Comparison of ENCODE assay signal across 19 cellular contexts in genomic region chr7:99344061-99344647, GRCh38. TPM values are rescaled to one million over a fixed set of nuclear protein-coding genes. Genes with fewer than 3 reads are reported as not detected.
DNase-seq lines count a peak whose midpoint lies in the region; ATAC-seq, FAIRE-seq and TF ChIP-seq lines count a peak whose summit lies in the region.
"Had no signal": no experiment of that assay in that cellular context is flagged by ENCODE, and none has a peak within 500 bp of the region (broad histone marks: within the 10 kb centered on the region; RNA-seq: fewer than 3 reads in every experiment).

No MANE protein-coding gene starts in this region.

- POLR2A ChIA-PET in Panc1 (lab: Charles Lee) = no interaction called here
- POLR2A ChIA-PET in GM12878 (lab: Charles Lee) = no interaction called here

- H3K27me3 ChIP-seq in Panc1 (ENCODE audit: control insufficient read depth, insufficient read depth, low read length) = no peaks in the 10 kb centered on the region
- no peaks in the 10 kb centered on the region for H3K27me3 ChIP-seq in GM12878 (replicated peaks in 1 of 2; ENCODE audit: control insufficient read depth in 2 of 2, insufficient read depth in 2 of 2, low read length in 1 of 2)
- no peaks in the 10 kb centered on the region for H3K27me3 ChIP-seq in smooth muscle cell (ENCODE audit: low read depth)
- H3K27me3 ChIP-seq: BE2C had no signal

- H4K20me1 ChIP-seq in GM12878 (ENCODE audit: control insufficient read depth, insufficient read depth) (no peaks in the 10 kb centered on the region), smooth muscle cell (ENCODE audit: low read depth) (peaks cover 9% of the 10 kb centered on the region)

- 89% methylated on average over 13 of the region's 13 CpGs for WGBS in GM12878 (ENCODE audit: insufficient coverage, insufficient replicate concordance, low lambda C conversion rate, missing lambda C conversion rate)
- 94% methylated on average over 13 of the region's 13 CpGs for WGBS in smooth muscle cell (ENCODE audit: low lambda C conversion rate)

- ATAC-seq in activated T-cell treated with anti-CD3 and anti-CD28 coated beads, Interleukin-2, amount 50 U/mL, for 72 hours (replicated peaks in 1 of 2) = peak; percentile 44 to 64
- no peak for ATAC-seq in activated T-cell treated with anti-CD3 and anti-CD28 coated beads, Interleukin-2, amount 50 U/mL, for 4 hours
- ATAC-seq in Panc1 (peak; percentile 47; the same call in 1 of the 2 replicates), GM12878 (no peak)
- no peak for ATAC-seq in stimulated activated effector memory CD8-positive, alpha-beta T cell treated with anti-CD3 and anti-CD28 coated beads, Interleukin-12 subunit alpha, Interleukin-12 subunit beta, amount 100 ng/mL, for 72 hours

- H3K36me3 ChIP-seq in Panc1 (ENCODE audit: control insufficient read depth, insufficient read depth, low read length) (peaks cover 23% of the 10 kb centered on the region), GM12878 (ENCODE audit: control insufficient read depth in 2 of 2, insufficient read depth in 2 of 2, low read length in 1 of 2) (peaks cover 10 to 39% of the 10 kb centered on the region in 2 experiments), smooth muscle cell (ENCODE audit: low read depth) (peaks cover 24% of the 10 kb centered on the region)

- no peak overlapping the region for H3K9ac ChIP-seq in GM12878 (ENCODE audit: control insufficient read depth, insufficient read depth, low read length)
- no peak overlapping the region for H3K9ac ChIP-seq in smooth muscle cell (ENCODE audit: low read depth)

- H2AFZ ChIP-seq in GM12878 (ENCODE audit: control insufficient read depth, low read depth, low read length) = no peak overlapping the region
- no peak overlapping the region for H2AFZ ChIP-seq in smooth muscle cell (ENCODE audit: low read depth)

- H3K27ac ChIP-seq in Panc1 (ENCODE audit: low read length) = no peak overlapping the region
- no peak overlapping the region for H3K27ac ChIP-seq in GM12878 (ENCODE audit: control insufficient read depth, insufficient read depth)
- no peak overlapping the region for H3K27ac ChIP-seq in smooth muscle cell (ENCODE audit: low read depth)

- TF ChIP-seq POLR2A in GM12878 (IDR thresholded peaks at IDR 0.05; ENCODE audit: low read depth, low read length) = peak; percentile 37

- DNase-seq in activated T-cell treated with anti-CD3 and anti-CD28 coated beads, Interleukin-2, amount 50 U/mL, for 72 hours = no peak
- DNase-seq in activated T-cell treated with anti-CD3 and anti-CD28 coated beads, Interleukin-2, amount 50 U/mL, for 4 hours = no peak
- DNase-seq in Panc1 (ENCODE audit: low read depth, low spot score) = no peak
- DNase-seq in GM12878 (ENCODE audit: low read depth, low spot score) = no peak
- no peak for DNase-seq in stimulated activated effector memory CD8-positive, alpha-beta T cell treated with anti-CD3 and anti-CD28 coated beads, Interleukin-12 subunit alpha, Interleukin-12 subunit beta, amount 100 ng/mL, for 72 hours (ENCODE audit: low spot score in 2 of 2)
- no peak for DNase-seq in smooth muscle cell (lab: John Stamatoyannopoulos, UW; ENCODE audit: unreplicated experiment)
- no peak for DNase-seq in glomerular visceral epithelial cell (ENCODE audit: extremely low spot score)
- no peak for DNase-seq in islet precursor cell
- DNase-seq: BE2C, EL, GF-D8, Kasumi-1, NCI-H1694, NCI-H2081, NCI-H2171 treated with DMSO at 0.1 percent for 48 hours, NCI-H526 had no signal

- no peaks in the 10 kb centered on the region for H3K9me3 Mint-ChIP-seq in activated T-cell treated with anti-CD3 and anti-CD28 coated beads, Interleukin-2, amount 50 U/mL, for 72 hours
- no peaks in the 10 kb centered on the region for H3K9me3 Mint-ChIP-seq in activated T-cell treated with anti-CD3 and anti-CD28 coated beads, Interleukin-2, amount 50 U/mL, for 4 hours
- no peaks in the 10 kb centered on the region for H3K9me3 Mint-ChIP-seq in stimulated activated effector memory CD8-positive, alpha-beta T cell treated with anti-CD3 and anti-CD28 coated beads, Interleukin-12 subunit alpha, Interleukin-12 subunit beta, amount 100 ng/mL, for 72 hours
- H3K9me3 Mint-ChIP-seq: IgD-negative memory B cell had no signal

- no peak for TF ChIP-seq EP300 in GM12878 (IDR thresholded peaks at IDR 0.05; ENCODE audit: borderline replicate concordance in 1 of 2, control insufficient read depth in 1 of 2, low read depth in 2 of 2, low read length in 2 of 2)

- TF ChIP-seq RAD21 in GM12878 (IDR thresholded peaks at IDR 0.05; ENCODE audit: insufficient read depth, low read depth, low read length) = no peak

- CTCF ChIA-PET in Panc1 (lab: Charles Lee) (no interaction called here), GM12878 (lab: Yijun Ruan, JAX) (interaction anchor here (0.5 to 1.2 kb wide), 2 partner anchors 18 to 34 kb away, joined by 3 to 4 read pairs; no protein-coding TSS in a partner anchor)

- SMC1A ChIA-PET in GM12878 (lab: Charles Lee; ENCODE audit: uncharacterized antibody, unreplicated experiment) = no interaction called here

- peaks cover 8 to 25% of the 10 kb centered on the region in 2 donors for H3K36me3 Mint-ChIP-seq in activated T-cell treated with anti-CD3 and anti-CD28 coated beads, Interleukin-2, amount 50 U/mL, for 72 hours (ENCODE audit: insufficient read depth in 2 of 2)
- peaks cover 25% of the 10 kb centered on the region for H3K36me3 Mint-ChIP-seq in activated T-cell treated with anti-CD3 and anti-CD28 coated beads, Interleukin-2, amount 50 U/mL, for 4 hours (ENCODE audit: insufficient read depth)
- H3K36me3 Mint-ChIP-seq in stimulated activated effector memory CD8-positive, alpha-beta T cell treated with anti-CD3 and anti-CD28 coated beads, Interleukin-12 subunit alpha, Interleukin-12 subunit beta, amount 100 ng/mL, for 72 hours = peaks cover 100% of the 10 kb centered on the region

- H3K4me1 ChIP-seq in Panc1 (ENCODE audit: control insufficient read depth, insufficient read depth, low read length) (no peaks in the 10 kb centered on the region), GM12878 (ENCODE audit: control insufficient read depth, insufficient read depth, low read length) (no peaks in the 10 kb centered on the region), smooth muscle cell (ENCODE audit: low read depth) (no peaks in the 10 kb centered on the region)
- H3K4me1 ChIP-seq: BE2C had no signal

- H3K4me3 ChIP-seq in Panc1 (ENCODE audit: low read depth in 2 of 2, low read length in 2 of 2) (no peak overlapping the region), GM12878 (no peak overlapping the region), smooth muscle cell (no peak overlapping the region)

- no peaks in the 10 kb centered on the region for H3K79me2 ChIP-seq in GM12878 (ENCODE audit: control insufficient read depth, insufficient read depth, low read length)
- H3K79me2 ChIP-seq in smooth muscle cell (ENCODE audit: low read depth) = peaks cover 10% of the 10 kb centered on the region

- FAIRE-seq in GM12878 (lab: Jason Lieb, UNC) = no peak
- FAIRE-seq: H1, RCC 7860 had no signal

- in situ Hi-C loops in Panc1 (cut with HindIII; ENCODE audit: low pct_unique_long_range_greater_than_20kb, low sequenced_read_pairs) (no loop called here), GM12878 (cut with MboI) (no loop called here)

- H3K4me1 Mint-ChIP-seq in activated T-cell treated with anti-CD3 and anti-CD28 coated beads, Interleukin-2, amount 50 U/mL, for 72 hours (ENCODE audit: low read depth) = peaks cover 18% of the 10 kb centered on the region
- H3K4me1 Mint-ChIP-seq in activated T-cell treated with anti-CD3 and anti-CD28 coated beads, Interleukin-2, amount 50 U/mL, for 4 hours (ENCODE audit: low read depth) = no peaks in the 10 kb centered on the region
- peaks cover 5% of the 10 kb centered on the region for H3K4me1 Mint-ChIP-seq in stimulated activated effector memory CD8-positive, alpha-beta T cell treated with anti-CD3 and anti-CD28 coated beads, Interleukin-12 subunit alpha, Interleukin-12 subunit beta, amount 100 ng/mL, for 72 hours

- H3K27me3 Mint-ChIP-seq in activated T-cell treated with anti-CD3 and anti-CD28 coated beads, Interleukin-2, amount 50 U/mL, for 72 hours (ENCODE audit: low read depth) = no peaks in the 10 kb centered on the region
- H3K27me3 Mint-ChIP-seq in activated T-cell treated with anti-CD3 and anti-CD28 coated beads, Interleukin-2, amount 50 U/mL, for 4 hours (ENCODE audit: low read depth) = no peaks in the 10 kb centered on the region
- H3K27me3 Mint-ChIP-seq: IgD-negative memory B cell had no signal

- H3F3A ChIP-seq in smooth muscle cell (ENCODE audit: low read depth) = no peaks in the 10 kb centered on the region

- BruUV-seq in Panc1 (replicated peaks; lab: Mats Ljungman, UMichigan) (no TSS peak), GM12878 (replicated peaks; lab: Mats Ljungman, UMichigan) (no TSS peak)

- TF ChIP-seq CTCF in Panc1 (IDR thresholded peaks at IDR 0.05) (no peak), GM12878 (IDR thresholded peaks at IDR 0.05 in 2 of 3, conservative IDR thresholded peaks at IDR 0.05 in 1 of 3; ENCODE audit: control insufficient read depth in 2 of 3, extremely low read depth in 1 of 3, insufficient read depth in 1 of 3, low read depth in 3 of 3, low read length in 3 of 3) (no peak), smooth muscle cell (IDR thresholded peaks at IDR 0.05; ENCODE audit: borderline replicate concordance, insufficient read depth, poor library complexity, severe bottlenecking) (no peak)

- H3K4me2 ChIP-seq in GM12878 (ENCODE audit: control insufficient read depth, insufficient read depth) (no peak overlapping the region), smooth muscle cell (no peak overlapping the region)

- intact Hi-C loops in Panc1 (cut with micrococcal nuclease; ENCODE audit: unreplicated experiment) = no loop called here
- intact Hi-C loops in GM12878 (cut with micrococcal nuclease; ENCODE audit: unreplicated experiment) = no loop called here

- peak overlapping the region in 1 of 2 donors; percentile 18 for H3K4me3 Mint-ChIP-seq in activated T-cell treated with anti-CD3 and anti-CD28 coated beads, Interleukin-2, amount 50 U/mL, for 72 hours
- no peak overlapping the region for H3K4me3 Mint-ChIP-seq in activated T-cell treated with anti-CD3 and anti-CD28 coated beads, Interleukin-2, amount 50 U/mL, for 4 hours
- H3K4me3 Mint-ChIP-seq in stimulated activated effector memory CD8-positive, alpha-beta T cell treated with anti-CD3 and anti-CD28 coated beads, Interleukin-12 subunit alpha, Interleukin-12 subunit beta, amount 100 ng/mL, for 72 hours = no peak overlapping the region
- H3K4me3 Mint-ChIP-seq: IgD-negative memory B cell had no signal

- RAD21 ChIA-PET in GM12878 (lab: Charles Lee; ENCODE audit: unreplicated experiment) = no interaction called here

- H3K27ac Mint-ChIP-seq in activated T-cell treated with anti-CD3 and anti-CD28 coated beads, Interleukin-2, amount 50 U/mL, for 72 hours = peak overlapping the region; percentile 75
- peak overlapping the region; percentile 32 for H3K27ac Mint-ChIP-seq in stimulated activated effector memory CD8-positive, alpha-beta T cell treated with anti-CD3 and anti-CD28 coated beads, Interleukin-12 subunit alpha, Interleukin-12 subunit beta, amount 100 ng/mL, for 72 hours
- H3K27ac Mint-ChIP-seq: IgD-negative memory B cell had no signal

- H3K9me3 ChIP-seq in Panc1 (ENCODE audit: control insufficient read depth, insufficient read depth, low read depth, low read length) = no peaks in the 10 kb centered on the region
- H3K9me3 ChIP-seq in GM12878 (replicated peaks; ENCODE audit: control insufficient read depth, insufficient read depth, low read length) = no peaks in the 10 kb centered on the region
- H3K9me3 ChIP-seq in smooth muscle cell (replicated peaks; ENCODE audit: low read depth) = no peaks in the 10 kb centered on the region
- H3K9me3 ChIP-seq: BE2C had no signal

RNA-seq across cellular contexts. Expression of gene ARPC1A, which starts 18.5 kb away (rescaled TPM):
- 10 to 100 TPM; 62.3 to 69.8 TPM for total RNA-seq in activated T-cell treated with anti-CD3 and anti-CD28 coated beads, Interleukin-2, amount 50 U/mL, for 72 hours
- 10 to 100 TPM; 81.5 to 85.5 (median 81.9) TPM for total RNA-seq in activated T-cell treated with anti-CD3 and anti-CD28 coated beads, Interleukin-2, amount 50 U/mL, for 4 hours
- total RNA-seq in Panc1 (2021; ENCODE audit: unreplicated experiment) (253 TPM), GM12878 (2014; rRNA removed) (60.3 and 72.2 TPM in 2 replicates), GM12878 (2014; rRNA removed; fragmentation: Illumina TruSeq; extraction: Trizol) (55.8 and 56.6 TPM in 2 replicates), GM12878 (2021) (71.6 and 81.4 TPM in 2 replicates), smooth muscle cell (80.8 and 85.0 TPM in 2 replicates)
- 200 TPM for polyA plus RNA-seq in Panc1 (2012; ENCODE audit: insufficient read length)
- 20.4 and 22.1 TPM in 2 replicates for total RNA-seq in GM12878 (2013; cell fraction: nucleolus; rRNA removed)
- 43.8 TPM for polyA plus RNA-seq in GM12878 (2011; ENCODE audit: low read depth)
- polyA plus RNA-seq in GM12878 (2011; rRNA removed) (26.4 and 42.3 TPM in 2 replicates), GM12878 (2014; fragmentation: Illumina TruSeq; extraction: Trizol) (53.6 and 72.1 TPM in 2 replicates), GM12878 (2014; fragmentation: Nextera tagmentation; extraction: Ambion mirVana) (100 to 1,000 TPM; 102 to 103 TPM), GM12878 (2014; rRNA removed) (52.1 and 58.1 TPM in 2 replicates), GM12878 (2016; fragmentation: Nextera tagmentation; extraction: Ambion mirVana) (100 to 1,000 TPM; 136 to 152 TPM), smooth muscle cell (109 and 113 TPM in 2 replicates)
- 66.1 and 67.0 TPM in 2 replicates for polyA plus RNA-seq in GM12878 (2011; cell fraction: cytosol; rRNA removed)
- 46.8 and 50.3 TPM in 2 replicates for polyA plus RNA-seq in GM12878 (2011; cell fraction: nucleus; rRNA removed)
- 46.8 and 51.9 TPM in 2 replicates for polyA plus RNA-seq in GM12878 (2012)
- 48.4 and 52.9 TPM in 2 replicates for polyA minus RNA-seq in GM12878 (2011; rRNA and poly(A)+ RNA removed)
- polyA minus RNA-seq in GM12878 (2011; cell fraction: cytosol; rRNA and poly(A)+ RNA removed) = 15.5 and 18.6 TPM in 2 replicates
- polyA minus RNA-seq in GM12878 (2011; cell fraction: nucleus; rRNA and poly(A)+ RNA removed) = 17.2 and 29.0 TPM in 2 replicates

RNA-seq across cellular contexts. Expression of gene ARPC1B, which starts 30.4 kb away (rescaled TPM):
- total RNA-seq in activated T-cell treated with anti-CD3 and anti-CD28 coated beads, Interleukin-2, amount 50 U/mL, for 72 hours = 100 to 1,000 TPM; 202 to 208 TPM
- 100 to 1,000 TPM; 240 to 282 (median 274) TPM for total RNA-seq in activated T-cell treated with anti-CD3 and anti-CD28 coated beads, Interleukin-2, amount 50 U/mL, for 4 hours
- total RNA-seq in Panc1 (2021; ENCODE audit: unreplicated experiment) = 266 TPM
- polyA plus RNA-seq in Panc1 (2012; ENCODE audit: insufficient read length) = 692 TPM
- total RNA-seq in GM12878 (2013; cell fraction: nucleolus; rRNA removed) = 141 and 182 TPM in 2 replicates
- total RNA-seq in GM12878 (2014; rRNA removed) = 719 and 762 TPM in 2 replicates
- total RNA-seq in GM12878 (2014; rRNA removed; fragmentation: Illumina TruSeq; extraction: Trizol) = 170 and 199 TPM in 2 replicates
- 368 and 403 TPM in 2 replicates for total RNA-seq in GM12878 (2021)
- 363 TPM for polyA plus RNA-seq in GM12878 (2011; ENCODE audit: low read depth)
- 314 and 406 TPM in 2 replicates for polyA plus RNA-seq in GM12878 (2011; rRNA removed)
- polyA plus RNA-seq in GM12878 (2011; cell fraction: cytosol; rRNA removed) = 858 and 1,050 TPM in 2 replicates
- polyA plus RNA-seq in GM12878 (2011; cell fraction: nucleus; rRNA removed) = 603 and 732 TPM in 2 replicates
- 639 and 642 TPM in 2 replicates for polyA plus RNA-seq in GM12878 (2012)
- 91.0 and 148 TPM in 2 replicates for polyA plus RNA-seq in GM12878 (2014; fragmentation: Illumina TruSeq; extraction: Trizol)
- polyA plus RNA-seq in GM12878 (2014; fragmentation: Nextera tagmentation; extraction: Ambion mirVana) = 100 to 1,000 TPM in 1 of 2 experiments, 10 to 100 TPM in 1; 14.1 to 135 TPM
- 628 and 811 TPM in 2 replicates for polyA plus RNA-seq in GM12878 (2014; rRNA removed)
- polyA plus RNA-seq in GM12878 (2016; fragmentation: Nextera tagmentation; extraction: Ambion mirVana) = 100 to 1,000 TPM; 577 to 598 TPM
- polyA minus RNA-seq in GM12878 (2011; rRNA and poly(A)+ RNA removed) = 194 and 384 TPM in 2 replicates
- polyA minus RNA-seq in GM12878 (2011; cell fraction: cytosol; rRNA and poly(A)+ RNA removed) = 199 and 205 TPM in 2 replicates
- 112 and 162 TPM in 2 replicates for polyA minus RNA-seq in GM12878 (2011; cell fraction: nucleus; rRNA and poly(A)+ RNA removed)
- 105 and 167 TPM in 2 replicates for total RNA-seq in smooth muscle cell
- polyA plus RNA-seq in smooth muscle cell = 204 and 225 TPM in 2 replicates

Comparison
In these comparisons a context has a peak if more than half of its experiments do, and no peak if none do; other contexts are left out.
1. ATAC-seq: peak in activated T-cell treated with anti-CD3 and anti-CD28 coated beads, Interleukin-2, amount 50 U/mL, for 72 hours (2 of 2) and Panc1 (single experiment); none in activated T-cell treated with anti-CD3 and anti-CD28 coated beads, Interleukin-2, amount 50 U/mL, for 4 hours (0 of 2), GM12878 (single experiment) and stimulated activated effector memory CD8-positive, alpha-beta T cell treated with anti-CD3 and anti-CD28 coated beads, Interleukin-12 subunit alpha, Interleukin-12 subunit beta, amount 100 ng/mL, for 72 hours (single experiment).